In the genomic region with DNA sequence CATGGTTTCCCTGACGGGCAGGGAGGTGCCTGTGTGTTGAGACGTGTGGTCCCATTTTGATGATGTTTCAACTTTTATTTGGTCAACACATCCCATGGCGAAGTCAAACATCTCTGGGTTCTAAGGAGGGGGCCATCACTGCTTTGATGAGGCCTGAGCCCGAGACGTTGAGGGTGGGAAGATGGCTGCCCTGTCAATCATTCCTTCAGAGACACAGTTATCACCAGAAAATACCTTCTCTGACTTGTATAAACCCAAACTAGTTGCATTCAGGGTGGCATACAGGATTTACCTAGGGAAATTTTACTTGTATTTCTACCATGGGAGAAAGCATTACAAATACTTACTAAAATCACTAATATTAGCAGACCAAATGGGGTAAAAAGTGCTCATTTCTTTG, we compare ENCODE assay signal across 15 cellular contexts.
A peak's percentile ranks its signal among the peaks of the same experiment; 100 is the strongest.
DNase-seq lines count a peak whose midpoint lies in the region; ATAC-seq and FAIRE-seq lines count a peak whose summit lies in the region.
"Had no signal": no experiment of that assay in that cellular context is flagged by ENCODE, and none has a peak within 500 bp of the region (broad histone marks: within the 10 kb centered on the region; RNA-seq: fewer than 3 reads in every experiment).

No MANE protein-coding gene starts in this region.

- no peak for ATAC-seq in activated CD4-positive, alpha-beta T cell treated with anti-CD3 and anti-CD28 coated beads for 36 hours
- no peak for ATAC-seq in stimulated activated naive CD8-positive, alpha-beta T cell treated with anti-CD3 and anti-CD28 coated beads, Interleukin-15, amount 100 ng/mL, for 72 hours
- ATAC-seq in activated T-helper 17 cell treated with anti-CD3 and anti-CD28 coated beads, Interleukin-2, amount 50 U/mL, for 72 hours (replicated peaks): no peak
- ATAC-seq in stimulated activated naive B cell treated with anti-CD40 and anti-IgM and Interleukin-4, amounts not matched to agents 10 μg/mL and 1 μg/mL and 100 μg/mL, for 72 hours (replicated peaks): no peak
- ATAC-seq: Right ventricle myocardium inferior had no signal

- H3K27me3 Mint-ChIP-seq in activated CD4-positive, alpha-beta T cell treated with anti-CD3 and anti-CD28 coated beads for 36 hours: no peaks in the 10 kb centered on the region
- no peaks in the 10 kb centered on the region for H3K27me3 Mint-ChIP-seq in stimulated activated naive CD8-positive, alpha-beta T cell treated with anti-CD3 and anti-CD28 coated beads, Interleukin-15, Interleukin-2, amounts not matched to agents 100 ng/mL and 50 ng/mL, for 24 hours
- no peaks in the 10 kb centered on the region for H3K27me3 Mint-ChIP-seq in stimulated activated naive CD8-positive, alpha-beta T cell treated with anti-CD3 and anti-CD28 coated beads, Interleukin-15, amount 100 ng/mL, for 72 hours
- no peaks in the 10 kb centered on the region for H3K27me3 Mint-ChIP-seq in activated T-helper 17 cell treated with anti-CD3 and anti-CD28 coated beads, Interleukin-2, amount 50 U/mL, for 72 hours
- no peaks in the 10 kb centered on the region for H3K27me3 Mint-ChIP-seq in stimulated activated naive B cell treated with anti-CD40 and anti-IgM and Interleukin-4, amounts not matched to agents 10 μg/mL and 1 μg/mL and 100 μg/mL, for 72 hours

- no peak overlapping the region for H3K4me3 Mint-ChIP-seq in activated CD4-positive, alpha-beta T cell treated with anti-CD3 and anti-CD28 coated beads for 36 hours
- no peak overlapping the region for H3K4me3 Mint-ChIP-seq in stimulated activated naive CD8-positive, alpha-beta T cell treated with anti-CD3 and anti-CD28 coated beads, Interleukin-15, Interleukin-2, amounts not matched to agents 100 ng/mL and 50 ng/mL, for 24 hours
- no peak overlapping the region for H3K4me3 Mint-ChIP-seq in stimulated activated naive CD8-positive, alpha-beta T cell treated with anti-CD3 and anti-CD28 coated beads, Interleukin-15, amount 100 ng/mL, for 72 hours
- H3K4me3 Mint-ChIP-seq in activated T-helper 17 cell treated with anti-CD3 and anti-CD28 coated beads, Interleukin-2, amount 50 U/mL, for 72 hours: peak overlapping the region; percentile 34
- no peak overlapping the region for H3K4me3 Mint-ChIP-seq in stimulated activated naive B cell treated with anti-CD40 and anti-IgM and Interleukin-4, amounts not matched to agents 10 μg/mL and 1 μg/mL and 100 μg/mL, for 72 hours

- peaks cover 87% of the 10 kb centered on the region for H3K4me1 Mint-ChIP-seq in activated CD4-positive, alpha-beta T cell treated with anti-CD3 and anti-CD28 coated beads for 36 hours
- H3K4me1 Mint-ChIP-seq in stimulated activated naive CD8-positive, alpha-beta T cell treated with anti-CD3 and anti-CD28 coated beads, Interleukin-15, Interleukin-2, amounts not matched to agents 100 ng/mL and 50 ng/mL, for 24 hours (ENCODE audit: low read depth): peaks cover 87% of the 10 kb centered on the region
- peaks cover 65% of the 10 kb centered on the region for H3K4me1 Mint-ChIP-seq in stimulated activated naive CD8-positive, alpha-beta T cell treated with anti-CD3 and anti-CD28 coated beads, Interleukin-15, amount 100 ng/mL, for 72 hours
- peaks cover 34% of the 10 kb centered on the region for H3K4me1 Mint-ChIP-seq in activated T-helper 17 cell treated with anti-CD3 and anti-CD28 coated beads, Interleukin-2, amount 50 U/mL, for 72 hours
- peaks cover 50 to 82% of the 10 kb centered on the region in 2 donors for H3K4me1 Mint-ChIP-seq in stimulated activated naive B cell treated with anti-CD40 and anti-IgM and Interleukin-4, amounts not matched to agents 10 μg/mL and 1 μg/mL and 100 μg/mL, for 72 hours

- peaks cover 37% of the 10 kb centered on the region for H3K36me3 Mint-ChIP-seq in activated CD4-positive, alpha-beta T cell treated with anti-CD3 and anti-CD28 coated beads for 36 hours (ENCODE audit: low read depth)
- peaks cover 25% of the 10 kb centered on the region for H3K36me3 Mint-ChIP-seq in stimulated activated naive CD8-positive, alpha-beta T cell treated with anti-CD3 and anti-CD28 coated beads, Interleukin-15, Interleukin-2, amounts not matched to agents 100 ng/mL and 50 ng/mL, for 24 hours (ENCODE audit: low read depth)
- peaks cover 47% of the 10 kb centered on the region for H3K36me3 Mint-ChIP-seq in activated T-helper 17 cell treated with anti-CD3 and anti-CD28 coated beads, Interleukin-2, amount 50 U/mL, for 72 hours (ENCODE audit: low read depth)
- peaks cover 52 to 69% of the 10 kb centered on the region in 2 donors for H3K36me3 Mint-ChIP-seq in stimulated activated naive B cell treated with anti-CD40 and anti-IgM and Interleukin-4, amounts not matched to agents 10 μg/mL and 1 μg/mL and 100 μg/mL, for 72 hours

- intact Hi-C loops in activated CD4-positive, alpha-beta T cell treated with anti-CD3 and anti-CD28 coated beads for 36 hours (cut with DNase I, micrococcal nuclease): loop anchor here (1.0 to 2.0 kb wide), 5 partner anchors 26 to 198 kb away; no protein-coding TSS in a partner anchor

- FAIRE-seq in urothelium cell line (lab: Jason Lieb, UNC): no peak

- POLR2A ChIA-PET in activated CD4-positive, alpha-beta T cell treated with anti-CD3 and anti-CD28 coated beads for 36 hours (lab: Charles Lee): interaction anchor here (0.6 to 3.9 kb wide), 6 partner anchors 9 to 199 kb away, joined by 3 to 42 read pairs (median 4); no protein-coding TSS in a partner anchor

- no peak for DNase-seq in activated CD4-positive, alpha-beta T cell treated with anti-CD3 and anti-CD28 coated beads for 36 hours
- DNase-seq in activated CD4-positive, alpha-beta T cell treated with anti-CD3 and anti-CD28 coated beads, Interleukin-2, amount 50 U/mL, for 4 hours: no peak
- no peak for DNase-seq in stimulated activated naive CD8-positive, alpha-beta T cell treated with anti-CD3 and anti-CD28 coated beads, Interleukin-15, amount 100 ng/mL, for 72 hours
- DNase-seq in stimulated activated naive B cell treated with anti-CD40 and anti-IgM and Interleukin-4, amounts not matched to agents 10 μg/mL and 1 μg/mL and 100 μg/mL, for 72 hours: no peak
- DNase-seq in urothelium cell line (ENCODE audit: low spot score) (no peak), GM03348 (ENCODE audit: low spot score) (no peak)
- DNase-seq: COR-L47, GOT3, KG1, NCI-H1092 treated with DMSO at 0.1 percent for 48 hours, NCI-H1694, NCI-H69 had no signal

- CTCF ChIA-PET in activated CD4-positive, alpha-beta T cell treated with anti-CD3 and anti-CD28 coated beads for 36 hours (lab: Charles Lee): interaction anchor here (0.9 to 2.7 kb wide), 10 partner anchors 9 to 199 kb away, joined by 3 to 14 read pairs (median 5); no protein-coding TSS in a partner anchor

- H3K27ac Mint-ChIP-seq in activated CD4-positive, alpha-beta T cell treated with anti-CD3 and anti-CD28 coated beads for 36 hours: peak overlapping the region; percentile 82
- peak overlapping the region; percentile 65 for H3K27ac Mint-ChIP-seq in stimulated activated naive CD8-positive, alpha-beta T cell treated with anti-CD3 and anti-CD28 coated beads, Interleukin-15, Interleukin-2, amounts not matched to agents 100 ng/mL and 50 ng/mL, for 24 hours
- H3K27ac Mint-ChIP-seq in stimulated activated naive CD8-positive, alpha-beta T cell treated with anti-CD3 and anti-CD28 coated beads, Interleukin-15, amount 100 ng/mL, for 72 hours: peak overlapping the region in 1 of 2 donors; percentile 27
- peak overlapping the region; percentile 29 for H3K27ac Mint-ChIP-seq in activated T-helper 17 cell treated with anti-CD3 and anti-CD28 coated beads, Interleukin-2, amount 50 U/mL, for 72 hours
- H3K27ac Mint-ChIP-seq in stimulated activated naive B cell treated with anti-CD40 and anti-IgM and Interleukin-4, amounts not matched to agents 10 μg/mL and 1 μg/mL and 100 μg/mL, for 72 hours: peak overlapping the region; percentile 39

- H3K9me3 Mint-ChIP-seq in activated CD4-positive, alpha-beta T cell treated with anti-CD3 and anti-CD28 coated beads for 36 hours (ENCODE audit: low read depth): no peaks in the 10 kb centered on the region
- no peaks in the 10 kb centered on the region for H3K9me3 Mint-ChIP-seq in stimulated activated naive CD8-positive, alpha-beta T cell treated with anti-CD3 and anti-CD28 coated beads, Interleukin-15, Interleukin-2, amounts not matched to agents 100 ng/mL and 50 ng/mL, for 24 hours
- no peaks in the 10 kb centered on the region for H3K9me3 Mint-ChIP-seq in stimulated activated naive CD8-positive, alpha-beta T cell treated with anti-CD3 and anti-CD28 coated beads, Interleukin-15, amount 100 ng/mL, for 72 hours
- H3K9me3 Mint-ChIP-seq in activated T-helper 17 cell treated with anti-CD3 and anti-CD28 coated beads, Interleukin-2, amount 50 U/mL, for 72 hours: no peaks in the 10 kb centered on the region
- no peaks in the 10 kb centered on the region for H3K9me3 Mint-ChIP-seq in stimulated activated naive B cell treated with anti-CD40 and anti-IgM and Interleukin-4, amounts not matched to agents 10 μg/mL and 1 μg/mL and 100 μg/mL, for 72 hours
